ENCODE assay signal across 1 cellular context in the genomic region with DNA sequence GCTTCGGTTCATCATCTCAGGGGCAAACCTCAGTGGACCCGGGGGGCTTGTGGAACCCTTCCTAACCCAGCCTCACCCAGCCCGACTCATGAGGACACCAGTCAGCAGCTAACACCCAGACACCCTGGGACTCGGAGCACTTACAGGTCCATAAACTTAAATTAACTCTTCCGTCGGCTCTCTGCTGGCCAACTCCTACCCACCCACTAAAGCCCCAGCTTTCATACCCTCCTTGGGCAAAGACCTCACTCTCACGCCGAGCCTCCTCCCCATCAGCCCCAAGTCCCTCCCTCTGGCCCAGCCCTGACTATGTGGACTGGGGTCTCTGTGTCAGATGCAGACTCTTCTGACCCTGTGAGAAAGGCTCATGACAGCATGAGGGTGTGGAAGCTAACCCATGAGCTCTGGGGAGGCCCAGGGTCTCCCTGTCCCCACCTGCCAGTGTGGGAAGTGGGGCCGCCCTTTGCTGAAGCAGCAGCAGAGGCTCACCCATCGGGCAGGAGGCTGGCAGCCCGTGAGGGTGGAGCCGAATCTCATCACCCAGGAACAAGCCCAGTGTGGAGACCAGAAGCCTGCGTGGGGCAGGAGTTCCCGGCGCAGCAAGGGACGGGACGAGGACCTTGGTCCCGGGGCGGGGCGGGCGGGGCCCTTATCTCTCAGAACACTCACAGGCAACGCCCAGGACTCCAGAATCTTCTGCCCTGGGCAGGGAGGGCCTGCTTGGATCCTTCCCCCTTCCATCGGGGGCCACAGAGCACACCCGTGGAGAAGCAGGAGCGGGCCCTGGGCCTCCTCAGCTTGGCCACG.
TF ChIP-seq lines count a peak whose summit lies in the region.

No MANE protein-coding gene starts in this region.

TF ChIP-seq in K562, 482 proteins besides CTCF, POLR2A, EP300 and RAD21 (continued from another document):
- TF ChIP-seq, protein P1, sequence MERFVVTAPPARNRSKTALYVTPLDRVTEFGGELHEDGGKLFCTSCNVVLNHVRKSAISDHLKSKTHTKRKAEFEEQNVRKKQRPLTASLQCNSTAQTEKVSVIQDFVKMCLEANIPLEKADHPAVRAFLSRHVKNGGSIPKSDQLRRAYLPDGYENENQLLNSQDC (CRISPR knock-in tag; IDR thresholded peaks at IDR 0.05): no peak
- no peak for TF ChIP-seq ZNF3 (CRISPR knock-in tag; IDR thresholded peaks at IDR 0.05)
- TF ChIP-seq FOXJ2 (tag; IDR thresholded peaks at IDR 0.05): no peak
- TF ChIP-seq SMAD3 (CRISPR knock-in tag; conservative IDR thresholded peaks at IDR 0.05): no peak
- TF ChIP-seq, protein P2, sequence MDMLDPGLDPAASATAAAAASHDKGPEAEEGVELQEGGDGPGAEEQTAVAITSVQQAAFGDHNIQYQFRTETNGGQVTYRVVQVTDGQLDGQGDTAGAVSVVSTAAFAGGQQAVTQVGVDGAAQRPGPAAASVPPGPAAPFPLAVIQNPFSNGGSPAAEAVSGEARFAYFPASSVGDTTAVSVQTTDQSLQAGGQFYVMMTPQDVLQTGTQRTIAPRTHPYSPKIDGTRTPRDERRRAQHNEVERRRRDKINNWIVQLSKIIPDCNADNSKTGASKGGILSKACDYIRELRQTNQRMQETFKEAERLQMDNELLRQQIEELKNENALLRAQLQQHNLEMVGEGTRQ (CRISPR knock-in tag; IDR thresholded peaks at IDR 0.05): no peak
- TF ChIP-seq NRF1 (conservative IDR thresholded peaks at IDR 0.05 in 1 of 2, IDR thresholded peaks at IDR 0.05 in 1 of 2): peak; percentile 72
- no peak for TF ChIP-seq KAT2B (IDR thresholded peaks at IDR 0.05; ENCODE audit: low read depth, low read length)
- TF ChIP-seq MYBL2 (IDR thresholded peaks at IDR 0.05; ENCODE audit: low read depth): no peak
- no peak for TF ChIP-seq MYBL2 (CRISPR knock-in tag; IDR thresholded peaks at IDR 0.05; ENCODE audit: borderline replicate concordance)
- TF ChIP-seq CHD1 (IDR thresholded peaks at IDR 0.05; ENCODE audit: low read length): no peak
- TF ChIP-seq ZNF354B (CRISPR knock-in tag; IDR thresholded peaks at IDR 0.05): no peak
- no peak for TF ChIP-seq PURB (CRISPR knock-in tag; IDR thresholded peaks at IDR 0.05; ENCODE audit: low read depth)
- TF ChIP-seq ZEB2 (IDR thresholded peaks at IDR 0.05): no peak
- TF ChIP-seq, protein P3, sequence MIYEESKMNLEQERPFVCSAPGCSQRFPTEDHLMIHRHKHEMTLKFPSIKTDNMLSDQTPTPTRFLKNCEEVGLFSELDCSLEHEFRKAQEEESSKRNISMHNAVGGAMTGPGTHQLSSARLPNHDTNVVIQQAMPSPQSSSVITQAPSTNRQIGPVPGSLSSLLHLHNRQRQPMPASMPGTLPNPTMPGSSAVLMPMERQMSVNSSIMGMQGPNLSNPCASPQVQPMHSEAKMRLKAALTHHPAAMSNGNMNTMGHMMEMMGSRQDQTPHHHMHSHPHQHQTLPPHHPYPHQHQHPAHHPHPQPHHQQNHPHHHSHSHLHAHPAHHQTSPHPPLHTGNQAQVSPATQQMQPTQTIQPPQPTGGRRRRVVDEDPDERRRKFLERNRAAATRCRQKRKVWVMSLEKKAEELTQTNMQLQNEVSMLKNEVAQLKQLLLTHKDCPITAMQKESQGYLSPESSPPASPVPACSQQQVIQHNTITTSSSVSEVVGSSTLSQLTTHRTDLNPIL (CRISPR knock-in tag; IDR thresholded peaks at IDR 0.05): no peak
- TF ChIP-seq CCAR2 (IDR thresholded peaks at IDR 0.05; ENCODE audit: low read depth, low read length): no peak
- TF ChIP-seq NCOR1 (IDR thresholded peaks at IDR 0.05): peak; percentile 68
- TF ChIP-seq TFAM (CRISPR knock-in tag; conservative IDR thresholded peaks at IDR 0.05): no peak
- TF ChIP-seq, protein P4, sequence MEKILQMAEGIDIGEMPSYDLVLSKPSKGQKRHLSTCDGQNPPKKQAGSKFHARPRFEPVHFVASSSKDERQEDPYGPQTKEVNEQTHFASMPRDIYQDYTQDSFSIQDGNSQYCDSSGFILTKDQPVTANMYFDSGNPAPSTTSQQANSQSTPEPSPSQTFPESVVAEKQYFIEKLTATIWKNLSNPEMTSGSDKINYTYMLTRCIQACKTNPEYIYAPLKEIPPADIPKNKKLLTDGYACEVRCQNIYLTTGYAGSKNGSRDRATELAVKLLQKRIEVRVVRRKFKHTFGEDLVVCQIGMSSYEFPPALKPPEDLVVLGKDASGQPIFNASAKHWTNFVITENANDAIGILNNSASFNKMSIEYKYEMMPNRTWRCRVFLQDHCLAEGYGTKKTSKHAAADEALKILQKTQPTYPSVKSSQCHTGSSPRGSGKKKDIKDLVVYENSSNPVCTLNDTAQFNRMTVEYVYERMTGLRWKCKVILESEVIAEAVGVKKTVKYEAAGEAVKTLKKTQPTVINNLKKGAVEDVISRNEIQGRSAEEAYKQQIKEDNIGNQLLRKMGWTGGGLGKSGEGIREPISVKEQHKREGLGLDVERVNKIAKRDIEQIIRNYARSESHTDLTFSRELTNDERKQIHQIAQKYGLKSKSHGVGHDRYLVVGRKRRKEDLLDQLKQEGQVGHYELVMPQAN (IDR thresholded peaks at IDR 0.05; ENCODE audit: borderline replicate concordance): 0 out of 2 replicates have a peak, but pooled peaks have one; percentile 39
- TF ChIP-seq TAF1 (IDR thresholded peaks at IDR 0.05; ENCODE audit: control insufficient read depth, extremely low read depth, insufficient read depth, low read length, severe bottlenecking): no peak
- TF ChIP-seq, protein P5, sequence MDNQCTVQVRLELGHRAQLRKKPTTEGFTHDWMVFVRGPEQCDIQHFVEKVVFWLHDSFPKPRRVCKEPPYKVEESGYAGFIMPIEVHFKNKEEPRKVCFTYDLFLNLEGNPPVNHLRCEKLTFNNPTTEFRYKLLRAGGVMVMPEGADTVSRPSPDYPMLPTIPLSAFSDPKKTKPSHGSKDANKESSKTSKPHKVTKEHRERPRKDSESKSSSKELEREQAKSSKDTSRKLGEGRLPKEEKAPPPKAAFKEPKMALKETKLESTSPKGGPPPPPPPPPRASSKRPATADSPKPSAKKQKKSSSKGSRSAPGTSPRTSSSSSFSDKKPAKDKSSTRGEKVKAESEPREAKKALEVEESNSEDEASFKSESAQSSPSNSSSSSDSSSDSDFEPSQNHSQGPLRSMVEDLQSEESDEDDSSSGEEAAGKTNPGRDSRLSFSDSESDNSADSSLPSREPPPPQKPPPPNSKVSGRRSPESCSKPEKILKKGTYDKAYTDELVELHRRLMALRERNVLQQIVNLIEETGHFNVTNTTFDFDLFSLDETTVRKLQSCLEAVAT (IDR thresholded peaks at IDR 0.05): no peak
- TF ChIP-seq TBP (optimal IDR thresholded peaks at IDR 0.05; ENCODE audit: low read depth, low read length): peak; percentile 21
- no peak for TF ChIP-seq FUS (optimal IDR thresholded peaks at IDR 0.05; ENCODE audit: low read depth, low read length)
- no peak for TF ChIP-seq GTF2A2 (tag; IDR thresholded peaks at IDR 0.05)
- no peak for TF ChIP-seq NCOA4 (IDR thresholded peaks at IDR 0.05; ENCODE audit: partially characterized antibody)
- no peak for TF ChIP-seq ZNF586 (CRISPR knock-in tag; conservative IDR thresholded peaks at IDR 0.05)
- no peak for TF ChIP-seq ZNF175 (CRISPR knock-in tag; IDR thresholded peaks at IDR 0.05; ENCODE audit: low read depth)
- no peak for TF ChIP-seq DDX20 (tag; IDR thresholded peaks at IDR 0.05; ENCODE audit: low read depth)
- TF ChIP-seq, protein P6, sequence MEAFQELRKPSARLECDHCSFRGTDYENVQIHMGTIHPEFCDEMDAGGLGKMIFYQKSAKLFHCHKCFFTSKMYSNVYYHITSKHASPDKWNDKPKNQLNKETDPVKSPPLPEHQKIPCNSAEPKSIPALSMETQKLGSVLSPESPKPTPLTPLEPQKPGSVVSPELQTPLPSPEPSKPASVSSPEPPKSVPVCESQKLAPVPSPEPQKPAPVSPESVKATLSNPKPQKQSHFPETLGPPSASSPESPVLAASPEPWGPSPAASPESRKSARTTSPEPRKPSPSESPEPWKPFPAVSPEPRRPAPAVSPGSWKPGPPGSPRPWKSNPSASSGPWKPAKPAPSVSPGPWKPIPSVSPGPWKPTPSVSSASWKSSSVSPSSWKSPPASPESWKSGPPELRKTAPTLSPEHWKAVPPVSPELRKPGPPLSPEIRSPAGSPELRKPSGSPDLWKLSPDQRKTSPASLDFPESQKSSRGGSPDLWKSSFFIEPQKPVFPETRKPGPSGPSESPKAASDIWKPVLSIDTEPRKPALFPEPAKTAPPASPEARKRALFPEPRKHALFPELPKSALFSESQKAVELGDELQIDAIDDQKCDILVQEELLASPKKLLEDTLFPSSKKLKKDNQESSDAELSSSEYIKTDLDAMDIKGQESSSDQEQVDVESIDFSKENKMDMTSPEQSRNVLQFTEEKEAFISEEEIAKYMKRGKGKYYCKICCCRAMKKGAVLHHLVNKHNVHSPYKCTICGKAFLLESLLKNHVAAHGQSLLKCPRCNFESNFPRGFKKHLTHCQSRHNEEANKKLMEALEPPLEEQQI (IDR thresholded peaks at IDR 0.05): 0 out of 2 replicates have a peak, but pooled peaks have one; percentile 9
- peak; percentile 57; the same call in 1 of the 2 replicates for TF ChIP-seq SP1 (CRISPR knock-in tag; IDR thresholded peaks at IDR 0.05)
- TF ChIP-seq, protein P7, sequence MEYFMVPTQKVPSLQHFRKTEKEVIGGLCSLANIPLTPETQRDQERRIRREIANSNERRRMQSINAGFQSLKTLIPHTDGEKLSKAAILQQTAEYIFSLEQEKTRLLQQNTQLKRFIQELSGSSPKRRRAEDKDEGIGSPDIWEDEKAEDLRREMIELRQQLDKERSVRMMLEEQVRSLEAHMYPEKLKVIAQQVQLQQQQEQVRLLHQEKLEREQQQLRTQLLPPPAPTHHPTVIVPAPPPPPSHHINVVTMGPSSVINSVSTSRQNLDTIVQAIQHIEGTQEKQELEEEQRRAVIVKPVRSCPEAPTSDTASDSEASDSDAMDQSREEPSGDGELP (CRISPR knock-in tag; IDR thresholded peaks at IDR 0.05; ENCODE audit: borderline replicate concordance): peak; percentile 24; the same call in 1 of the 2 replicates
- TF ChIP-seq, protein P8, sequence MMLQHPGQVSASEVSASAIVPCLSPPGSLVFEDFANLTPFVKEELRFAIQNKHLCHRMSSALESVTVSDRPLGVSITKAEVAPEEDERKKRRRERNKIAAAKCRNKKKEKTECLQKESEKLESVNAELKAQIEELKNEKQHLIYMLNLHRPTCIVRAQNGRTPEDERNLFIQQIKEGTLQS (IDR thresholded peaks at IDR 0.05): no peak
- TF ChIP-seq, protein P8 (CRISPR knock-in tag; conservative IDR thresholded peaks at IDR 0.05): no peak
- TF ChIP-seq SMARCB1 (IDR thresholded peaks at IDR 0.05; ENCODE audit: insufficient read length, low read depth): no peak
TF ChIP-seq in K562: peak in this region for 46.
